33 cellular contexts compared by ENCODE assay signal in the genomic region with DNA sequence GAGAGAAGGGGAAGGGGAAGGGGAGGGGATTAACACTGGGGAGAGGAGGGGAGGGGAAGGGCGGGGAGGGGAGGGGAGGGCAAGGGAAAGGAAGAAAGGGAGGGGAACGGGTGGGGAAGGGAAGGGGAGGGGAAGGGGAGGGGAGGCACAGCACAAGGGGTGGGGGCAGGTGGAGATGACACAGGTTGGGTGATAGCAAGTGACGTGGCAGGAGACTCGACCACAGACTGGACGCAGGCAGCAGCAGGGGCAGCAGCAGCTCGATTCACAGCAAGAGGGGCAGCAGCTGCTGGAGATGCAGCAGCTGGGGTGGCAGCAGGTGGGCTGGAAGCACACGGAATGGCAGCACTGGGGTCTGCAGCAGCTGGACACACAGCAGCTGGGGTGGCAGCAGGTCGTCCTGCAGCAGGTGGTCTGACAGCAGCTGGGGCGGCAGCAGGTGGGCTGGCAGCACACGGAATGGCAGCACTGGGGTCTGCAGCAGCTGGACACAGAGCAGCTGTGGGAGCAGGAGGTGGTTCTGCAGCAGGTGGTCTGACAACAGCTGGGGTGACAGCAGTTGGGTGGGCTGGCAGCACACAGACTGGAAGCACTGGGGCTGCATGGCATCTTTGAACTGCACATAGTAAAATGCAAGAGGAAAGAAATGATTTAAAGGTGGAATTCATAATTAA. TPM values are rescaled to one million over a fixed set of nuclear protein-coding genes. Genes with fewer than 3 reads are reported as not detected.
DNase-seq lines count a peak whose midpoint lies in the region; ATAC-seq and TF ChIP-seq lines count a peak whose summit lies in the region.
"Had no signal": no experiment of that assay in that cellular context is flagged by ENCODE, and none has a peak within 500 bp of the region (broad histone marks: within the 10 kb centered on the region; RNA-seq: fewer than 3 reads in every experiment).

Gene KRTAP4-16 (minus strand): TSS at position 624 of the 674 bp plus-strand sequence. CDS start 0 bp downstream, at position 624.

- no peaks in the 10 kb centered on the region for H3K79me2 ChIP-seq in GM23338 (replicated peaks; ENCODE audit: insufficient read depth)
- H3K79me2 ChIP-seq in neural progenitor cell (ENCODE audit: low read depth): no peaks in the 10 kb centered on the region

- H2AFZ ChIP-seq in GM23338 (no peak within 1 kb of the TSS), neural progenitor cell (replicated peaks) (no peak within 1 kb of the TSS)
- H2AFZ ChIP-seq: PC-9 had no signal

- H4K20me1 ChIP-seq in GM23338 (replicated peaks; ENCODE audit: insufficient read depth): no peaks in the 10 kb centered on the region
- H4K20me1 ChIP-seq in neural progenitor cell (ENCODE audit: low read depth): no peaks in the 10 kb centered on the region

- H3K9me3 Mint-ChIP-seq in GM23338 (no peaks in the 10 kb centered on the region; the same call in 1 of the 3 replicates), neural progenitor cell (no peaks in the 10 kb centered on the region), MCF 10A (ENCODE audit: unreplicated experiment) (no peaks in the 10 kb centered on the region)
- H3K9me3 Mint-ChIP-seq in central memory CD8-positive, alpha-beta T cell: no peaks in the 10 kb centered on the region
- H3K9me3 Mint-ChIP-seq: activated naive CD4-positive, alpha-beta T cell treated with anti-CD3 and anti-CD28 coated beads, Interleukin-2, amount 50 U/mL, for 72 hours; activated T-helper 2 cell treated with anti-CD3 and anti-CD28 coated beads, Interferon-gamma antibody, Interleukin-2, Interleukin-4, amounts not matched to agents 10 μg/mL and 5 μg/mL and 100 μg/mL, durations not matched to agents 14 hours and 24 hours and 36 hours; CD8-positive, alpha-beta memory T cell; stimulated activated memory B cell treated with anti-CD40 and anti-IgM and Interleukin-4, amounts not matched to agents 10 μg/mL and 1 μg/mL and 100 μg/mL, for 72 hours had no signal

- intact Hi-C loops in MCF 10A (cut with micrococcal nuclease) (no loop called here), prostate gland (cut with DNase I) (no loop called here)

- H3K27ac Mint-ChIP-seq in GM23338: no peak within 1 kb of the TSS
- peak within 1 kb of the TSS; percentile 8 for H3K27ac Mint-ChIP-seq in central memory CD8-positive, alpha-beta T cell (ENCODE audit: low read depth)
- no peak within 1 kb of the TSS for H3K27ac Mint-ChIP-seq in neural progenitor cell
- no peak within 1 kb of the TSS for H3K27ac Mint-ChIP-seq in MCF 10A (ENCODE audit: low read depth, unreplicated experiment)
- H3K27ac Mint-ChIP-seq: activated CD4-positive, alpha-beta T cell treated with anti-CD3 and anti-CD28 coated beads for 36 hours; activated CD8-positive, alpha-beta T cell treated with anti-CD3 and anti-CD28 coated beads, Interleukin-2, amount 10 ng/mL, durations not matched to agents 7 days and 5 days; activated naive CD4-positive, alpha-beta T cell treated with anti-CD3 and anti-CD28 coated beads, Interleukin-2, amount 50 U/mL, for 72 hours; activated T-helper 2 cell treated with anti-CD3 and anti-CD28 coated beads, Interferon-gamma antibody, Interleukin-2, Interleukin-4, amounts not matched to agents 10 μg/mL and 5 μg/mL and 100 μg/mL, durations not matched to agents 14 hours and 24 hours and 36 hours; CD8-positive, alpha-beta memory T cell; stimulated activated memory B cell treated with anti-CD40 and anti-IgM and Interleukin-4, amounts not matched to agents 10 μg/mL and 1 μg/mL and 100 μg/mL, for 72 hours; type B pancreatic cell had no signal

- POLR2A ChIA-PET in MCF 10A (lab: Yijun Ruan, JAX): no interaction called here

- DNase-seq in GM23338 (ENCODE audit: low spot score) (peak; percentile 3), LHCN-M2 (ENCODE audit: low read depth) (peak; percentile 41), neural progenitor cell (ENCODE audit: low spot score) (peak; percentile 13), MCF 10A (ENCODE audit: unreplicated experiment) (no peak), prostate gland (ENCODE audit: low spot score) (no peak)
- DNase-seq in central memory CD8-positive, alpha-beta T cell (ENCODE audit: low spot score in 2 of 2): no peak
- no peak for DNase-seq in activated CD4-positive, alpha-beta T cell treated with anti-CD3 and anti-CD28 coated beads for 48 hours
- DNase-seq: ACHN; activated CD4-positive, alpha-beta T cell treated with anti-CD3 and anti-CD28 coated beads for 36 hours; activated CD8-positive, alpha-beta T cell treated with anti-CD3 and anti-CD28 coated beads, Interleukin-2, amount 10 ng/mL, durations not matched to agents 7 days and 5 days; amygdala; CD8-positive, alpha-beta memory T cell; DMS153; effector CD4-positive, alpha-beta T cell; KBM-7; left lung; mesendoderm; MG63; NCI-H1105; NCI-H187 treated with DMSO at 0.1 percent for 48 hours; NCI-H2171 treated with DMSO at 0.1 percent for 48 hours; NCI-H524 treated with DMSO at 0.1 percent for 48 hours; PC-9; Right ventricle myocardium superior; substantia nigra had no signal

- H3K27ac ChIP-seq in GM23338 (ENCODE audit: low read depth) (no peak within 1 kb of the TSS), neural progenitor cell (no peak within 1 kb of the TSS), prostate gland (no peak within 1 kb of the TSS)
- H3K27ac ChIP-seq: left lung had no signal

- H3K9ac ChIP-seq in neural progenitor cell: no peak within 1 kb of the TSS

- H3K4me3 Mint-ChIP-seq in GM23338: no peak within 1 kb of the TSS
- H3K4me3 Mint-ChIP-seq in central memory CD8-positive, alpha-beta T cell: no peak within 1 kb of the TSS
- H3K4me3 Mint-ChIP-seq in neural progenitor cell: no peak within 1 kb of the TSS
- no peak within 1 kb of the TSS for H3K4me3 Mint-ChIP-seq in MCF 10A (ENCODE audit: unreplicated experiment)
- H3K4me3 Mint-ChIP-seq: activated CD4-positive, alpha-beta T cell treated with anti-CD3 and anti-CD28 coated beads for 36 hours; activated CD8-positive, alpha-beta T cell treated with anti-CD3 and anti-CD28 coated beads, Interleukin-2, amount 10 ng/mL, durations not matched to agents 7 days and 5 days; CD8-positive, alpha-beta memory T cell; stimulated activated memory B cell treated with anti-CD40 and anti-IgM and Interleukin-4, amounts not matched to agents 10 μg/mL and 1 μg/mL and 100 μg/mL, for 72 hours; type B pancreatic cell had no signal

- ATAC-seq in GM23338 (no peak), GM18517 (IDR thresholded peaks at IDR 0.05; ENCODE audit: unreplicated experiment) (no peak)
- ATAC-seq in central memory CD8-positive, alpha-beta T cell (replicated peaks; ENCODE audit: extremely low read depth, poor library complexity, severe bottlenecking): no peak
- ATAC-seq: activated CD4-positive, alpha-beta T cell treated with anti-CD3 and anti-CD28 coated beads for 36 hours; activated CD8-positive, alpha-beta T cell treated with anti-CD3 and anti-CD28 coated beads, Interleukin-2, amount 10 ng/mL, durations not matched to agents 7 days and 5 days; activated naive CD4-positive, alpha-beta T cell treated with anti-CD3 and anti-CD28 coated beads, Interleukin-2, amount 50 U/mL, for 72 hours; left lung had no signal

- TF ChIP-seq CTCF in GM23338 (conservative IDR thresholded peaks at IDR 0.05; ENCODE audit: low read depth in 2 of 2): no peak
- no peak for TF ChIP-seq CTCF in neural progenitor cell (IDR thresholded peaks at IDR 0.05)
- TF ChIP-seq CTCF in MCF 10A (IDR thresholded peaks at IDR 0.05; ENCODE audit: unreplicated experiment): no peak
- TF ChIP-seq CTCF in prostate gland (IDR thresholded peaks at IDR 0.05): no peak

- H3F3A ChIP-seq in GM23338 (replicated peaks; ENCODE audit: low read depth) (no peaks in the 10 kb centered on the region), neural progenitor cell (ENCODE audit: low read depth) (peaks cover 2% of the 10 kb centered on the region)

- H3K9me2 ChIP-seq in GM23338 (ENCODE audit: insufficient read depth): no peaks in the 10 kb centered on the region

- H3K4me3 ChIP-seq in GM23338 (no peak within 1 kb of the TSS), neural progenitor cell (no peak within 1 kb of the TSS), prostate gland (no peak within 1 kb of the TSS)
- H3K4me3 ChIP-seq: left lung, MG63, PC-9 had no signal

- no TSS peak for BruUV-seq in MCF 10A (replicated peaks; lab: Mats Ljungman, UMichigan)

- TF ChIP-seq POLR2A in prostate gland (IDR thresholded peaks at IDR 0.05): no peak

- H3K27me3 Mint-ChIP-seq in GM23338 (ENCODE audit: insufficient read depth, low read depth, poor library complexity) (peaks cover 4% of the 10 kb centered on the region), neural progenitor cell (ENCODE audit: insufficient read depth, low read depth) (no peaks in the 10 kb centered on the region), MCF 10A (ENCODE audit: insufficient read depth, unreplicated experiment) (no peaks in the 10 kb centered on the region)
- peaks cover 44% of the 10 kb centered on the region for H3K27me3 Mint-ChIP-seq in central memory CD8-positive, alpha-beta T cell
- H3K27me3 Mint-ChIP-seq: type B pancreatic cell had no signal

- WGBS in prostate gland: 61% methylated on average over 10 of the region's 10 CpGs

- H3K4me1 Mint-ChIP-seq in GM23338 (peaks cover 34% of the 10 kb centered on the region), neural progenitor cell (no peaks in the 10 kb centered on the region), MCF 10A (ENCODE audit: insufficient read depth, unreplicated experiment) (peaks cover 19% of the 10 kb centered on the region)
- H3K4me1 Mint-ChIP-seq in central memory CD8-positive, alpha-beta T cell: peaks cover 9% of the 10 kb centered on the region
- H3K4me1 Mint-ChIP-seq: stimulated activated memory B cell treated with anti-CD40 and anti-IgM and Interleukin-4, amounts not matched to agents 10 μg/mL and 1 μg/mL and 100 μg/mL, for 72 hours had no signal

- no peaks in the 10 kb centered on the region for H3K9me3 ChIP-seq in neural progenitor cell (ENCODE audit: low read depth)
- no peaks in the 10 kb centered on the region for H3K9me3 ChIP-seq in prostate gland
- H3K9me3 ChIP-seq: left lung, MG63 had no signal

- no peaks in the 10 kb centered on the region for H3K36me3 Mint-ChIP-seq in GM23338 (ENCODE audit: low read depth)
- peaks cover 1% of the 10 kb centered on the region for H3K36me3 Mint-ChIP-seq in central memory CD8-positive, alpha-beta T cell (ENCODE audit: insufficient read depth)
- H3K36me3 Mint-ChIP-seq in neural progenitor cell: no peaks in the 10 kb centered on the region
- no peaks in the 10 kb centered on the region for H3K36me3 Mint-ChIP-seq in MCF 10A (ENCODE audit: insufficient read depth, unreplicated experiment)
- H3K36me3 Mint-ChIP-seq: activated naive CD4-positive, alpha-beta T cell treated with anti-CD3 and anti-CD28 coated beads, Interleukin-2, amount 50 U/mL, for 72 hours; stimulated activated memory B cell treated with anti-CD40 and anti-IgM and Interleukin-4, amounts not matched to agents 10 μg/mL and 1 μg/mL and 100 μg/mL, for 72 hours had no signal

- H3K27me3 ChIP-seq in GM23338 (ENCODE audit: insufficient read depth): no peaks in the 10 kb centered on the region
- no peaks in the 10 kb centered on the region for H3K27me3 ChIP-seq in neural progenitor cell
- H3K27me3 ChIP-seq in prostate gland (replicated peaks; ENCODE audit: insufficient read depth): no peaks in the 10 kb centered on the region
- H3K27me3 ChIP-seq: MG63 had no signal

- H3K4me2 ChIP-seq in GM23338 (no peak within 1 kb of the TSS), neural progenitor cell (no peak within 1 kb of the TSS)
- H3K4me2 ChIP-seq: PC-9 had no signal

- peaks cover 14% of the 10 kb centered on the region for H3K4me1 ChIP-seq in GM23338 (ENCODE audit: insufficient read depth)
- H3K4me1 ChIP-seq in neural progenitor cell: no peaks in the 10 kb centered on the region
- no peaks in the 10 kb centered on the region for H3K4me1 ChIP-seq in prostate gland (replicated peaks)
- H3K4me1 ChIP-seq: left lung had no signal

- CTCF ChIA-PET in MCF 10A (lab: Yijun Ruan, JAX): interaction anchor here (0.8 kb wide), 1 partner anchor 447 kb away, joined by 3 read pairs; no protein-coding TSS in a partner anchor

- no peaks in the 10 kb centered on the region for H3K36me3 ChIP-seq in GM23338 (ENCODE audit: insufficient read depth)
- H3K36me3 ChIP-seq in neural progenitor cell: no peaks in the 10 kb centered on the region
- H3K36me3 ChIP-seq in prostate gland: no peaks in the 10 kb centered on the region
- H3K36me3 ChIP-seq: left lung, MG63 had no signal

RNA-seq across cellular contexts. Expression of gene KRTAP4-16, which starts in this region (rescaled TPM):
- not detected in 2 replicates for total RNA-seq in GM23338 (2014; rRNA removed; shearing (Covaris generic))
- polyA plus RNA-seq in GM23338 (2016; fragmentation: Nextera tagmentation; extraction: Ambion mirVana): not detected in 2 replicates
- not detected in 2 replicates for total RNA-seq in LHCN-M2 (2014; rRNA removed)
- polyA plus RNA-seq in LHCN-M2 (2012): 0.12 TPM
- total RNA-seq in neural progenitor cell (ENCODE audit: low replicate concordance): not detected in 2 replicates
- not detected in 2 replicates for total RNA-seq in MCF 10A (2022)
- not detected for total RNA-seq in prostate gland
- total RNA-seq: activated CD4-positive, alpha-beta T cell treated with anti-CD3 and anti-CD28 coated beads for 36 hours; activated CD8-positive, alpha-beta T cell treated with anti-CD3 and anti-CD28 coated beads, Interleukin-2, amount 10 ng/mL, durations not matched to agents 7 days and 5 days; activated naive CD4-positive, alpha-beta T cell treated with anti-CD3 and anti-CD28 coated beads, Interleukin-2, amount 50 U/mL, for 72 hours; activated T-helper 2 cell treated with anti-CD3 and anti-CD28 coated beads, Interferon-gamma antibody, Interleukin-2, Interleukin-4, amounts not matched to agents 10 μg/mL and 5 μg/mL and 100 μg/mL, durations not matched to agents 14 hours and 24 hours and 36 hours; CD8-positive, alpha-beta memory T cell; left lung; PC-9; pulmonary artery endothelial cell; Right ventricle myocardium superior; skeletal muscle tissue had no signal
- polyA plus RNA-seq: BJ; CD8-positive, alpha-beta memory T cell had no signal

Comparison
In these comparisons a context has a peak if more than half of its experiments do, and no peak if none do; other contexts are left out.
1. Peak in DNase-seq in GM23338; RNA of the gene not detected or under 1 TPM.
2. Peak in DNase-seq in LHCN-M2; RNA of the gene not detected or under 1 TPM.
3. Peak in DNase-seq in neural progenitor cell; RNA of the gene not detected or under 1 TPM.